In the genomic region with DNA sequence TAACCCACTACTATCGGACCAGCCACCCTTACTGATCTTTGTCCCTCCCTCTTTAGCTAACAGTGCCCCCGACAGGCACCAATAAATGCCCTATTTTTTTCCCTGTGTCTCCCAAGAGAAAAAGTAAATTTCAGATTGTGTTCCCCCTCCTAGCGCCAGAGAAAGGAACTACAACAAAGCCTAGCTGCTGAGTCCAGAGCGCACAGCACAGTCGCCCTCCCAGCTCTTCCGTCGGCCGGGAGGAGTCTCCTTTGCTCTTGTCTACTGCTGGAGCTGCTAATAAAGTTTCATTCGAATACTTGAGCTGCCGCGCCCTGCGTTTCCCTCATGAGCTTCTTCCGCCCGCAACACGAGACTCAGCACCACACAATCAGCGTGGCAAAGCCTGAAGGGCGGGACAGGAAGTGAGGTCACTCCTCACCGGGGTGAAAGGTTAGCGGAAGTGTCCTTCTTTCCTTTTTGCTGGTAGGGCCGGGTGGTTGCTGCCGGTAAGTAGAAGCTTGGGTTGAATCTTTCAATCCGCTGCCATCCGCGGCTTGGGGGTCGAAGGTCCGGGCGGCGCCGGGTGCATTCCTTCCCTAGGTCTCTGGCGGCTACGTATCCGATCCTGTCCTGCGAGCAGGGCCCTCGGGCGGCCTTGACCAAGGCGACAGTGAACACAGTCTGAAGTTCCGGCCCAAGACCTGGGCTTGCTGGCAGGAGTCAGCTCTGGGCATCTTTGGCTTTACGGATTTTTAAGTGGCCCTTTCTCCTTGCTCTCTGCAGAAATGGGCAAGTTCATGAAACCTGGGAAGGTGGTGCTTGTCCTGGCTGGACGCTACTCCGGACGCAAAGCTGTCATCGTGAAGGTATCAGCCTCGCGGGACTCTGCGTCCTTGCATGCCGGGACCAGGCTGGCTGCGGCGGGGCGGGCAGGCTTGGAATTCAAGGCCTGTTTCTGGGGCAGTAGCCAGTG, we compare ENCODE assay signal across 8 cellular contexts. TPM values are rescaled to one million over a fixed set of nuclear protein-coding genes. Genes with fewer than 3 reads are reported as not detected.
DNase-seq lines count a peak whose midpoint lies in the region; ATAC-seq lines count a peak whose summit lies in the region.

Gene RPL27 (plus strand): TSS at position 436 of the 955 bp plus-strand sequence. CDS start 332 bp downstream, at position 768.

- ATAC-seq in GM19463 (IDR thresholded peaks at IDR 0.05; ENCODE audit: unreplicated experiment): peak; percentile 93

- no peaks in the 10 kb centered on the region for H3K9me3 Mint-ChIP-seq in CD8-positive, alpha-beta memory T cell

- H3K4me3 ChIP-seq in CD8-positive, alpha-beta memory T cell (ENCODE audit: low read length): peak within 1 kb of the TSS; percentile 90
- peak within 1 kb of the TSS; percentile 69 for H3K4me3 ChIP-seq in effector memory CD4-positive, alpha-beta T cell (ENCODE audit: insufficient read depth, low read depth, low read length, poor library complexity, severe bottlenecking)

- peak within 1 kb of the TSS; percentile 89 to 100 (median 99) for H3K27ac Mint-ChIP-seq in CD8-positive, alpha-beta memory T cell

- peaks cover 22 to 31% (median 29%) of the 10 kb centered on the region in 3 donors for H3K4me1 Mint-ChIP-seq in CD8-positive, alpha-beta memory T cell

- H3K9me3 ChIP-seq in CD8-positive, alpha-beta memory T cell (ENCODE audit: low read length): no peaks in the 10 kb centered on the region
- H3K9me3 ChIP-seq in effector memory CD4-positive, alpha-beta T cell (ENCODE audit: control insufficient read depth, low read length): no peaks in the 10 kb centered on the region

- H3K36me3 ChIP-seq in CD8-positive, alpha-beta memory T cell (ENCODE audit: insufficient read depth, low read length): peaks cover 18% of the 10 kb centered on the region
- peaks cover 33% of the 10 kb centered on the region for H3K36me3 ChIP-seq in effector memory CD4-positive, alpha-beta T cell (ENCODE audit: control insufficient read depth, insufficient read depth, low read length)

- peaks cover 3 to 56% (median 4%) of the 10 kb centered on the region in 3 donors for H3K36me3 Mint-ChIP-seq in CD8-positive, alpha-beta memory T cell

- H3K4me1 ChIP-seq in CD8-positive, alpha-beta memory T cell (ENCODE audit: insufficient read depth, low read length): peaks cover 22% of the 10 kb centered on the region
- H3K4me1 ChIP-seq in effector memory CD4-positive, alpha-beta T cell (ENCODE audit: control insufficient read depth, insufficient read depth, low read length, poor library complexity, severe bottlenecking): peaks cover 10% of the 10 kb centered on the region

- H3K27ac ChIP-seq in CD8-positive, alpha-beta memory T cell (ENCODE audit: low read depth, low read length): peak within 1 kb of the TSS; percentile 94
- H3K27ac ChIP-seq in effector memory CD4-positive, alpha-beta T cell (ENCODE audit: insufficient read depth, low read length, poor library complexity, severe bottlenecking): peak within 1 kb of the TSS; percentile 92

- no peaks in the 10 kb centered on the region for H3K27me3 ChIP-seq in CD8-positive, alpha-beta memory T cell (ENCODE audit: insufficient read depth, low read length, poor library complexity, severe bottlenecking)
- H3K27me3 ChIP-seq in effector memory CD4-positive, alpha-beta T cell (replicated peaks; ENCODE audit: control insufficient read depth, insufficient read depth, low read length, poor library complexity, severe bottlenecking): no peaks in the 10 kb centered on the region

- peak; percentile 92 to 99 (median 97) for DNase-seq in CD8-positive, alpha-beta memory T cell
- DNase-seq in HS-27A (ENCODE audit: low read depth) (peak; percentile 89), NK-92 (lab: John Stamatoyannopoulos, UW; ENCODE audit: unreplicated experiment) (peak; percentile 91), medulla oblongata (ENCODE audit: extremely low spot score) (peak; percentile 100)
- peak; percentile 98 for DNase-seq in activated CD8-positive, alpha-beta memory T cell treated with anti-CD3 and anti-CD28 coated beads for 24 hours
- peak; percentile 96 to 97 (median 97) for DNase-seq in effector memory CD4-positive, alpha-beta T cell
- DNase-seq in stimulated activated CD8-positive, alpha-beta memory T cell treated with anti-CD3 and anti-CD28 coated beads, Interleukin-12 subunit alpha, Interleukin-12 subunit beta, amount 100 ng/mL, for 24 hours (ENCODE audit: extremely low read depth): peak; percentile 90

- POLR2A ChIA-PET in CD8-positive, alpha-beta memory T cell (lab: Charles Lee): interaction anchor here (0.6 to 2.2 kb wide), 28 partner anchors 9 to 1904 kb away, joined by 3 to 28 read pairs (median 5); partner anchors contain the start of genes ARL4D, BECN1, BRCA1 and DHX8

- peak within 1 kb of the TSS; percentile 79 to 97 (median 96) for H3K4me3 Mint-ChIP-seq in CD8-positive, alpha-beta memory T cell

- H3K27me3 Mint-ChIP-seq in CD8-positive, alpha-beta memory T cell: no peaks in the 10 kb centered on the region

- CTCF ChIA-PET in CD8-positive, alpha-beta memory T cell (lab: Charles Lee): interaction anchor here (0.7 to 2.4 kb wide), 24 partner anchors 9 to 485 kb away, joined by 3 to 16 read pairs (median 4); partner anchors contain the start of genes BRCA1, DHX8, IFI35 and NBR1

RNA-seq across cellular contexts. Expression of gene RPL27, which starts in this region (rescaled TPM):
- total RNA-seq in CD8-positive, alpha-beta memory T cell: 1,000 to 10,000 TPM; 1,412 to 1,428 TPM
- polyA plus RNA-seq in CD8-positive, alpha-beta memory T cell: 1,922 TPM

Comparison
In these comparisons a context has a peak if more than half of its experiments do, and no peak if none do; other contexts are left out.
1. Peak in every context shown above with its lines: DNase-seq, ATAC-seq, H3K4me3 ChIP-seq and H3K27ac ChIP-seq.